1 cellular context compared by ENCODE assay signal in the genomic region with DNA sequence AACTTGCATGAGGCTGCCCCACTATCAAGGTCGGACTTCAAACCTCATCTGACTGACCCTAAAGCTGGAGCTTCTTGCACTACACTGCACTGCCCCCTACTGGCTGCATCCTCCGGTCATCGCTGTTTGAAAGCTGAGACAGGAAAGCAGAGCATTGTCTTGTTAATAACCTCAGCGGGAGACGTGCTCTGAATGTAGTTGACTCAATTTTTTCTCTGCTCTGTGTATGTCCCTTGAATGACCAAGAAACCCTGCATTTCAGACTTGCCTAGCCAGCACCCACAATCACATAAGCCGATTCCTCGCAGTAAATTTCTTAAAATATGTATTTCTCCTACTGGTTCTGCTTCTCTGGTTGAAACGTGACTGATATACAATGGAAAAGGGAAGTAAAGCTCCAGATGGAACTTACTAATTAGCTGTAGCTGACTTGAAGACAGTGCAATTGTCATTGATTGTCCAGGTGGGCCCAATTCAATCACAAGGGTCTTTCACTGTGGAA.
TF ChIP-seq lines count a peak whose summit lies in the region.

No MANE protein-coding gene starts in this region.

TF ChIP-seq in K562, 482 proteins besides CTCF, POLR2A, EP300 and RAD21 (continued from another document):
- TF ChIP-seq, protein P1, sequence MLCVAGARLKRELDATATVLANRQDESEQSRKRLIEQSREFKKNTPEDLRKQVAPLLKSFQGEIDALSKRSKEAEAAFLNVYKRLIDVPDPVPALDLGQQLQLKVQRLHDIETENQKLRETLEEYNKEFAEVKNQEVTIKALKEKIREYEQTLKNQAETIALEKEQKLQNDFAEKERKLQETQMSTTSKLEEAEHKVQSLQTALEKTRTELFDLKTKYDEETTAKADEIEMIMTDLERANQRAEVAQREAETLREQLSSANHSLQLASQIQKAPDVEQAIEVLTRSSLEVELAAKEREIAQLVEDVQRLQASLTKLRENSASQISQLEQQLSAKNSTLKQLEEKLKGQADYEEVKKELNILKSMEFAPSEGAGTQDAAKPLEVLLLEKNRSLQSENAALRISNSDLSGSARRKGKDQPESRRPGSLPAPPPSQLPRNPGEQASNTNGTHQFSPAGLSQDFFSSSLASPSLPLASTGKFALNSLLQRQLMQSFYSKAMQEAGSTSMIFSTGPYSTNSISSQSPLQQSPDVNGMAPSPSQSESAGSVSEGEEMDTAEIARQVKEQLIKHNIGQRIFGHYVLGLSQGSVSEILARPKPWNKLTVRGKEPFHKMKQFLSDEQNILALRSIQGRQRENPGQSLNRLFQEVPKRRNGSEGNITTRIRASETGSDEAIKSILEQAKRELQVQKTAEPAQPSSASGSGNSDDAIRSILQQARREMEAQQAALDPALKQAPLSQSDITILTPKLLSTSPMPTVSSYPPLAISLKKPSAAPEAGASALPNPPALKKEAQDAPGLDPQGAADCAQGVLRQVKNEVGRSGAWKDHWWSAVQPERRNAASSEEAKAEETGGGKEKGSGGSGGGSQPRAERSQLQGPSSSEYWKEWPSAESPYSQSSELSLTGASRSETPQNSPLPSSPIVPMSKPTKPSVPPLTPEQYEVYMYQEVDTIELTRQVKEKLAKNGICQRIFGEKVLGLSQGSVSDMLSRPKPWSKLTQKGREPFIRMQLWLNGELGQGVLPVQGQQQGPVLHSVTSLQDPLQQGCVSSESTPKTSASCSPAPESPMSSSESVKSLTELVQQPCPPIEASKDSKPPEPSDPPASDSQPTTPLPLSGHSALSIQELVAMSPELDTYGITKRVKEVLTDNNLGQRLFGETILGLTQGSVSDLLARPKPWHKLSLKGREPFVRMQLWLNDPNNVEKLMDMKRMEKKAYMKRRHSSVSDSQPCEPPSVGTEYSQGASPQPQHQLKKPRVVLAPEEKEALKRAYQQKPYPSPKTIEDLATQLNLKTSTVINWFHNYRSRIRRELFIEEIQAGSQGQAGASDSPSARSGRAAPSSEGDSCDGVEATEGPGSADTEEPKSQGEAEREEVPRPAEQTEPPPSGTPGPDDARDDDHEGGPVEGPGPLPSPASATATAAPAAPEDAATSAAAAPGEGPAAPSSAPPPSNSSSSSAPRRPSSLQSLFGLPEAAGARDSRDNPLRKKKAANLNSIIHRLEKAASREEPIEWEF (CRISPR knock-in tag; IDR thresholded peaks at IDR 0.05): no peak
- TF ChIP-seq CTBP1 (IDR thresholded peaks at IDR 0.05; ENCODE audit: borderline replicate concordance) (peak; percentile 14; the same call in 1 of the 2 replicates), SMC3 (conservative IDR thresholded peaks at IDR 0.05; ENCODE audit: insufficient read depth, low read depth, low read length) (peak; percentile 78), BHLHE40 (IDR thresholded peaks at IDR 0.05; ENCODE audit: low read length) (no peak), TCF7L2 (IDR thresholded peaks at IDR 0.05; ENCODE audit: low read depth, low read length) (no peak), ZNF717 (CRISPR knock-in tag; IDR thresholded peaks at IDR 0.05) (no peak), NFIC (IDR thresholded peaks at IDR 0.05) (no peak), SOX6 (IDR thresholded peaks at IDR 0.05) (peak; percentile 74), SMARCA5 (IDR thresholded peaks at IDR 0.05) (no peak), JUND (IDR thresholded peaks at IDR 0.05; ENCODE audit: borderline replicate concordance, low read depth, low read length) (peak; percentile 24; the same call in 1 of the 2 replicates), JUND (tag; IDR thresholded peaks at IDR 0.05; ENCODE audit: borderline replicate concordance, low read depth, low read length) (0 out of 3 replicates have a peak, but pooled peaks have one; percentile 13), TSC22D4 (tag; IDR thresholded peaks at IDR 0.05) (no peak), PHF20 (IDR thresholded peaks at IDR 0.05; ENCODE audit: partially characterized antibody) (no peak), RCOR1 (IDR thresholded peaks at IDR 0.05; ENCODE audit: borderline replicate concordance in 1 of 2, low read depth in 2 of 2, low read length in 2 of 2) (0 out of 4 replicates have a peak, but pooled peaks of 1 of the 2 experiments have one; percentile 46), ARNT (IDR thresholded peaks at IDR 0.05) (0 out of 4 replicates have a peak, but pooled peaks of 1 of the 2 experiments have one; percentile 61), MYC (IDR thresholded peaks at IDR 0.05; ENCODE audit: low read depth, low read length) (0 out of 2 replicates have a peak, but pooled peaks have one; percentile 1), MYC (CRISPR knock-in tag; IDR thresholded peaks at IDR 0.05; ENCODE audit: borderline replicate concordance, low read depth) (no peak), ARID2 (IDR thresholded peaks at IDR 0.05) (peak; percentile 52; the same call in 1 of the 2 replicates), CC2D1A (IDR thresholded peaks at IDR 0.05) (0 out of 2 replicates have a peak, but pooled peaks have one; percentile 22), STAG1 (CRISPR knock-in tag; IDR thresholded peaks at IDR 0.05; ENCODE audit: borderline replicate concordance) (peak; percentile 35; the same call in 1 of the 2 replicates), ZC3H11A (IDR thresholded peaks at IDR 0.05; ENCODE audit: low read depth, low read length) (no peak), MAFK (IDR thresholded peaks at IDR 0.05; ENCODE audit: low read length) (peak; percentile 14; the same call in 1 of the 2 replicates)
- TF ChIP-seq, protein P2, sequence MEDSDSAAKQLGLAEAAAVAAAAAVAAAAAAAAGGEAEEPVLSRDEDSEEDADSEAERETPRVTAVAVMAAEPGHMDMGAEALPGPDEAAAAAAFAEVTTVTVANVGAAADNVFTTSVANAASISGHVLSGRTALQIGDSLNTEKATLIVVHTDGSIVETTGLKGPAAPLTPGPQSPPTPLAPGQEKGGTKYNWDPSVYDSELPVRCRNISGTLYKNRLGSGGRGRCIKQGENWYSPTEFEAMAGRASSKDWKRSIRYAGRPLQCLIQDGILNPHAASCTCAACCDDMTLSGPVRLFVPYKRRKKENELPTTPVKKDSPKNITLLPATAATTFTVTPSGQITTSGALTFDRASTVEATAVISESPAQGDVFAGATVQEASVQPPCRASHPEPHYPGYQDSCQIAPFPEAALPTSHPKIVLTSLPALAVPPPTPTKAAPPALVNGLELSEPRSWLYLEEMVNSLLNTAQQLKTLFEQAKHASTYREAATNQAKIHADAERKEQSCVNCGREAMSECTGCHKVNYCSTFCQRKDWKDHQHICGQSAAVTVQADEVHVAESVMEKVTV (CRISPR knock-in tag; IDR thresholded peaks at IDR 0.05): peak; percentile 76; the same call in 1 of the 2 replicates
- TF ChIP-seq, protein P3, sequence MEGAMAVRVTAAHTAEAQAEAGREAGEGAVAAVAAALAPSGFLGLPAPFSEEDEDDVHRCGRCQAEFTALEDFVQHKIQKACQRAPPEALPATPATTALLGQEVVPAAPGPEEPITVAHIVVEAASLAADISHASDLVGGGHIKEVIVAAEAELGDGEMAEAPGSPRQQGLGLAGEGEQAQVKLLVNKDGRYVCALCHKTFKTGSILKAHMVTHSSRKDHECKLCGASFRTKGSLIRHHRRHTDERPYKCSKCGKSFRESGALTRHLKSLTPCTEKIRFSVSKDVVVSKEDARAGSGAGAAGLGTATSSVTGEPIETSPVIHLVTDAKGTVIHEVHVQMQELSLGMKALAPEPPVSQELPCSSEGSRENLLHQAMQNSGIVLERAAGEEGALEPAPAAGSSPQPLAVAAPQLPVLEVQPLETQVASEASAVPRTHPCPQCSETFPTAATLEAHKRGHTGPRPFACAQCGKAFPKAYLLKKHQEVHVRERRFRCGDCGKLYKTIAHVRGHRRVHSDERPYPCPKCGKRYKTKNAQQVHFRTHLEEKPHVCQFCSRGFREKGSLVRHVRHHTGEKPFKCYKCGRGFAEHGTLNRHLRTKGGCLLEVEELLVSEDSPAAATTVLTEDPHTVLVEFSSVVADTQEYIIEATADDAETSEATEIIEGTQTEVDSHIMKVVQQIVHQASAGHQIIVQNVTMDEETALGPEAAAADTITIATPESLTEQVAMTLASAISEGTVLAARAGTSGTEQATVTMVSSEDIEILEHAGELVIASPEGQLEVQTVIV (CRISPR knock-in tag; IDR thresholded peaks at IDR 0.05; ENCODE audit: borderline replicate concordance): no peak
- TF ChIP-seq, protein P4, sequence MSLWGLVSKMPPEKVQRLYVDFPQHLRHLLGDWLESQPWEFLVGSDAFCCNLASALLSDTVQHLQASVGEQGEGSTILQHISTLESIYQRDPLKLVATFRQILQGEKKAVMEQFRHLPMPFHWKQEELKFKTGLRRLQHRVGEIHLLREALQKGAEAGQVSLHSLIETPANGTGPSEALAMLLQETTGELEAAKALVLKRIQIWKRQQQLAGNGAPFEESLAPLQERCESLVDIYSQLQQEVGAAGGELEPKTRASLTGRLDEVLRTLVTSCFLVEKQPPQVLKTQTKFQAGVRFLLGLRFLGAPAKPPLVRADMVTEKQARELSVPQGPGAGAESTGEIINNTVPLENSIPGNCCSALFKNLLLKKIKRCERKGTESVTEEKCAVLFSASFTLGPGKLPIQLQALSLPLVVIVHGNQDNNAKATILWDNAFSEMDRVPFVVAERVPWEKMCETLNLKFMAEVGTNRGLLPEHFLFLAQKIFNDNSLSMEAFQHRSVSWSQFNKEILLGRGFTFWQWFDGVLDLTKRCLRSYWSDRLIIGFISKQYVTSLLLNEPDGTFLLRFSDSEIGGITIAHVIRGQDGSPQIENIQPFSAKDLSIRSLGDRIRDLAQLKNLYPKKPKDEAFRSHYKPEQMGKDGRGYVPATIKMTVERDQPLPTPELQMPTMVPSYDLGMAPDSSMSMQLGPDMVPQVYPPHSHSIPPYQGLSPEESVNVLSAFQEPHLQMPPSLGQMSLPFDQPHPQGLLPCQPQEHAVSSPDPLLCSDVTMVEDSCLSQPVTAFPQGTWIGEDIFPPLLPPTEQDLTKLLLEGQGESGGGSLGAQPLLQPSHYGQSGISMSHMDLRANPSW (CRISPR knock-in tag; IDR thresholded peaks at IDR 0.05): no peak
- TF ChIP-seq, protein P5, sequence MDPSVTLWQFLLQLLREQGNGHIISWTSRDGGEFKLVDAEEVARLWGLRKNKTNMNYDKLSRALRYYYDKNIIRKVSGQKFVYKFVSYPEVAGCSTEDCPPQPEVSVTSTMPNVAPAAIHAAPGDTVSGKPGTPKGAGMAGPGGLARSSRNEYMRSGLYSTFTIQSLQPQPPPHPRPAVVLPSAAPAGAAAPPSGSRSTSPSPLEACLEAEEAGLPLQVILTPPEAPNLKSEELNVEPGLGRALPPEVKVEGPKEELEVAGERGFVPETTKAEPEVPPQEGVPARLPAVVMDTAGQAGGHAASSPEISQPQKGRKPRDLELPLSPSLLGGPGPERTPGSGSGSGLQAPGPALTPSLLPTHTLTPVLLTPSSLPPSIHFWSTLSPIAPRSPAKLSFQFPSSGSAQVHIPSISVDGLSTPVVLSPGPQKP (CRISPR knock-in tag; IDR thresholded peaks at IDR 0.05): no peak
